ENCODE assay signal across 17 cellular contexts in genomic region chr4:176883108-176883550, GRCh38.
DNase-seq lines count a peak whose midpoint lies in the region; ATAC-seq, FAIRE-seq and TF ChIP-seq lines count a peak whose summit lies in the region.
"Had no signal": no experiment of that assay in that cellular context is flagged by ENCODE, and none has a peak within 500 bp of the region (broad histone marks: within the 10 kb centered on the region; RNA-seq: fewer than 3 reads in every experiment).

No MANE protein-coding gene starts in this region.

- H3K27ac ChIP-seq in astrocyte (ENCODE audit: low read depth, low read length), result peak overlapping the region; percentile 81
- H3K27ac ChIP-seq in mesenchymal stem cell (ENCODE audit: low read length, poor library complexity, severe bottlenecking), result peak overlapping the region; percentile 85
- H3K27ac ChIP-seq in sigmoid colon, result no peak overlapping the region
- H3K27ac ChIP-seq: BLaER1 treated with 17β-estradiol and CSF1 and Interleukin-3, amounts not matched to agents 10 nM and 100 nM; HL-60; ovary; VCaP had no signal

- H4K91ac ChIP-seq in mesenchymal stem cell (ENCODE audit: low read length), result no peak overlapping the region

- no peak for ATAC-seq in HG03565 (IDR thresholded peaks at IDR 0.05; ENCODE audit: unreplicated experiment)
- ATAC-seq in activated naive CD8-positive, alpha-beta T cell treated with anti-CD3 and anti-CD28 coated beads, Interleukin-2, amount 50 U/mL, for 24 hours, result no peak

- H3K4ac ChIP-seq in mesenchymal stem cell (ENCODE audit: low read depth in 1 of 2, low read length in 2 of 2), result no peak overlapping the region

- FAIRE-seq in astrocyte (lab: Jason Lieb, UNC), result peak; percentile 78

- DNase-seq in Caki2 (ENCODE audit: low read depth), result peak; percentile 63
- DNase-seq in M059J (ENCODE audit: low read depth), result peak; percentile 82
- peak; percentile 55 for DNase-seq in astrocyte (ENCODE audit: low read depth)
- DNase-seq in mesenchymal stem cell, result peak; percentile 64
- DNase-seq in activated naive CD8-positive, alpha-beta T cell treated with anti-CD3 and anti-CD28 coated beads, Interleukin-2, amount 50 U/mL, for 24 hours, result no peak
- no peak for DNase-seq in HuH-7 (ENCODE audit: low spot score)
- DNase-seq in sigmoid colon, result no peak
- DNase-seq: activated gamma-delta T cell treated with Interleukin-2 at 50 U/mL for 16 hours; effector memory CD4-positive, alpha-beta T cell; H7; islet precursor cell; NCI-H2081 treated with DMSO at 0.1 percent for 48 hours; ovary had no signal

- no peak overlapping the region for H4K8ac ChIP-seq in mesenchymal stem cell (ENCODE audit: low read length)

- no peaks in the 10 kb centered on the region for H3K79me2 ChIP-seq in astrocyte (ENCODE audit: insufficient read depth, low read length)

- no peaks in the 10 kb centered on the region for H3K36me3 ChIP-seq in astrocyte (ENCODE audit: insufficient read depth, low read length)
- no peaks in the 10 kb centered on the region for H3K36me3 ChIP-seq in mesenchymal stem cell (ENCODE audit: control insufficient read depth in 1 of 2, insufficient read depth in 2 of 2, low read depth in 1 of 2, low read length in 2 of 2)
- H3K36me3 ChIP-seq in sigmoid colon, result no peaks in the 10 kb centered on the region
- H3K36me3 ChIP-seq: BLaER1 treated with 17β-estradiol and CSF1 and Interleukin-3, amounts not matched to agents 10 nM and 100 nM; ovary had no signal

- no peaks in the 10 kb centered on the region for H3K27me3 Mint-ChIP-seq in astrocyte (ENCODE audit: low read depth, unreplicated experiment)
- peaks cover 2% of the 10 kb centered on the region for H3K27me3 Mint-ChIP-seq in activated naive CD8-positive, alpha-beta T cell treated with anti-CD3 and anti-CD28 coated beads, Interleukin-2, amount 50 U/mL, for 24 hours

- H3K4me3 ChIP-seq in astrocyte (ENCODE audit: insufficient read depth, low read depth, low read length) (peak overlapping the region; percentile 45), mesenchymal stem cell (ENCODE audit: insufficient read depth in 1 of 2, low read depth in 1 of 2, low read length in 2 of 2) (no peak overlapping the region), sigmoid colon (no peak overlapping the region)
- H3K4me3 ChIP-seq: BLaER1 treated with 17β-estradiol and CSF1 and Interleukin-3, amounts not matched to agents 10 nM and 100 nM; ovary had no signal

- H3K9me3 ChIP-seq in astrocyte (ENCODE audit: insufficient read depth, low read depth, low read length) (no peaks in the 10 kb centered on the region), mesenchymal stem cell (ENCODE audit: control insufficient read depth, low read length) (no peaks in the 10 kb centered on the region), sigmoid colon (no peaks in the 10 kb centered on the region)
- H3K9me3 ChIP-seq: BLaER1 treated with 17β-estradiol and CSF1 and Interleukin-3, amounts not matched to agents 10 nM and 100 nM; ovary had no signal

- WGBS in mesenchymal stem cell, result 36% methylated on average over 3 of the region's 7 CpGs
- 28 to 77% methylated on average over 7 of the region's 7 CpGs for WGBS in sigmoid colon, 2 donors

- H3K9ac ChIP-seq in astrocyte (ENCODE audit: low read length) (peak overlapping the region; percentile 59), mesenchymal stem cell (ENCODE audit: low read length) (no peak overlapping the region)
- H3K9ac ChIP-seq: BLaER1 treated with 17β-estradiol and CSF1 and Interleukin-3, amounts not matched to agents 10 nM and 100 nM had no signal

- no peaks in the 10 kb centered on the region for H3K36me3 Mint-ChIP-seq in astrocyte (ENCODE audit: low read depth, unreplicated experiment)
- H3K36me3 Mint-ChIP-seq in activated naive CD8-positive, alpha-beta T cell treated with anti-CD3 and anti-CD28 coated beads, Interleukin-2, amount 50 U/mL, for 24 hours (ENCODE audit: low read depth), result no peaks in the 10 kb centered on the region

- H3K9me3 Mint-ChIP-seq in astrocyte (ENCODE audit: unreplicated experiment), result no peaks in the 10 kb centered on the region
- H3K9me3 Mint-ChIP-seq in activated naive CD8-positive, alpha-beta T cell treated with anti-CD3 and anti-CD28 coated beads, Interleukin-2, amount 50 U/mL, for 24 hours, result peaks cover 3% of the 10 kb centered on the region

- no peak for TF ChIP-seq EP300 in sigmoid colon (IDR thresholded peaks at IDR 0.05)

- H2BK120ac ChIP-seq in mesenchymal stem cell (ENCODE audit: low read depth, low read length), result no peak overlapping the region

- H2AK5ac ChIP-seq in mesenchymal stem cell (ENCODE audit: low read length, severe bottlenecking), result no peak overlapping the region

- H3K4me1 ChIP-seq in astrocyte (ENCODE audit: insufficient read depth, low read length) (peaks cover 17% of the 10 kb centered on the region), mesenchymal stem cell (ENCODE audit: control insufficient read depth, insufficient read depth, low read depth, low read length) (peaks cover 2% of the 10 kb centered on the region), sigmoid colon (no peaks in the 10 kb centered on the region)

- H4K20me1 ChIP-seq in astrocyte (ENCODE audit: insufficient read depth, low read length), result no peaks in the 10 kb centered on the region
- H4K20me1 ChIP-seq: BLaER1 treated with 17β-estradiol and CSF1 and Interleukin-3, amounts not matched to agents 10 nM and 100 nM had no signal

- H3K18ac ChIP-seq in mesenchymal stem cell (ENCODE audit: low read depth in 1 of 2, low read length in 2 of 2), result no peak overlapping the region

- TF ChIP-seq CTCF in astrocyte (IDR thresholded peaks at IDR 0.05; ENCODE audit: insufficient read depth, low read depth, low read length) (no peak), sigmoid colon (IDR thresholded peaks at IDR 0.05) (no peak)

- intact Hi-C loops in sigmoid colon (cut with DNase I), result no loop called here

- H2BK5ac ChIP-seq in mesenchymal stem cell (ENCODE audit: low read depth, low read length, poor library complexity, severe bottlenecking), result no peak overlapping the region

- no peak overlapping the region for H3K4me3 Mint-ChIP-seq in astrocyte (ENCODE audit: unreplicated experiment)
- H3K4me3 Mint-ChIP-seq in activated naive CD8-positive, alpha-beta T cell treated with anti-CD3 and anti-CD28 coated beads, Interleukin-2, amount 50 U/mL, for 24 hours, result no peak overlapping the region

- H2BK15ac ChIP-seq in mesenchymal stem cell (ENCODE audit: low read depth, poor library complexity, severe bottlenecking), result no peak overlapping the region

- H3K4me1 Mint-ChIP-seq in astrocyte (ENCODE audit: low read depth, unreplicated experiment), result peaks cover 19% of the 10 kb centered on the region
- H3K4me1 Mint-ChIP-seq in activated naive CD8-positive, alpha-beta T cell treated with anti-CD3 and anti-CD28 coated beads, Interleukin-2, amount 50 U/mL, for 24 hours, result no peaks in the 10 kb centered on the region

- H3K14ac ChIP-seq in mesenchymal stem cell (ENCODE audit: low read length in 2 of 2), result no peak overlapping the region

- H2AFZ ChIP-seq in astrocyte (ENCODE audit: low read depth, low read length), result peak overlapping the region; percentile 18
- H2AFZ ChIP-seq in mesenchymal stem cell (ENCODE audit: low read depth, low read length), result no peak overlapping the region

- H3K4me2 ChIP-seq in astrocyte (ENCODE audit: low read length), result peak overlapping the region; percentile 83
- H3K4me2 ChIP-seq in mesenchymal stem cell (ENCODE audit: low read length, poor library complexity, severe bottlenecking), result peak overlapping the region; percentile 41

- H3K23ac ChIP-seq in mesenchymal stem cell (ENCODE audit: low read length in 2 of 2), result no peak overlapping the region

- H3K27me3 ChIP-seq in astrocyte (ENCODE audit: insufficient read depth, low read length) (no peaks in the 10 kb centered on the region), mesenchymal stem cell (ENCODE audit: control insufficient read depth in 1 of 2, insufficient read depth in 1 of 2, low read length in 2 of 2) (no peaks in the 10 kb centered on the region), sigmoid colon (no peaks in the 10 kb centered on the region)
- H3K27me3 ChIP-seq: BLaER1 treated with 17β-estradiol and CSF1 and Interleukin-3, amounts not matched to agents 10 nM and 100 nM; ovary had no signal

- peak overlapping the region; percentile 86 for H3K27ac Mint-ChIP-seq in astrocyte (ENCODE audit: unreplicated experiment)
- H3K27ac Mint-ChIP-seq in activated naive CD8-positive, alpha-beta T cell treated with anti-CD3 and anti-CD28 coated beads, Interleukin-2, amount 50 U/mL, for 24 hours, result no peak overlapping the region

- in situ Hi-C loops in Caki2 (cut with HindIII; ENCODE audit: low pct_unique_long_range_greater_than_20kb, low sequenced_read_pairs), result no loop called here

- H3K79me1 ChIP-seq in mesenchymal stem cell (replicated peaks; ENCODE audit: low read length, poor library complexity, severe bottlenecking), result no peaks in the 10 kb centered on the region

- no peak overlapping the region for H2BK12ac ChIP-seq in mesenchymal stem cell (ENCODE audit: low read length in 2 of 2)

- no peak for TF ChIP-seq POLR2A in sigmoid colon (IDR thresholded peaks at IDR 0.05)

Comparison
In these comparisons a context has a peak if more than half of its experiments do, and no peak if none do; other contexts are left out.
1. DNase-seq: peak in Caki2 (single experiment), M059J (single experiment), astrocyte (single experiment) and mesenchymal stem cell (single experiment); none in activated naive CD8-positive, alpha-beta T cell treated with anti-CD3 and anti-CD28 coated beads, Interleukin-2, amount 50 U/mL, for 24 hours (single experiment), HuH-7 (single experiment) and sigmoid colon (single experiment).
2. H3K27ac ChIP-seq: peak in astrocyte (single experiment) and mesenchymal stem cell (single experiment); none in sigmoid colon (0 of 4).